In the genomic region with DNA sequence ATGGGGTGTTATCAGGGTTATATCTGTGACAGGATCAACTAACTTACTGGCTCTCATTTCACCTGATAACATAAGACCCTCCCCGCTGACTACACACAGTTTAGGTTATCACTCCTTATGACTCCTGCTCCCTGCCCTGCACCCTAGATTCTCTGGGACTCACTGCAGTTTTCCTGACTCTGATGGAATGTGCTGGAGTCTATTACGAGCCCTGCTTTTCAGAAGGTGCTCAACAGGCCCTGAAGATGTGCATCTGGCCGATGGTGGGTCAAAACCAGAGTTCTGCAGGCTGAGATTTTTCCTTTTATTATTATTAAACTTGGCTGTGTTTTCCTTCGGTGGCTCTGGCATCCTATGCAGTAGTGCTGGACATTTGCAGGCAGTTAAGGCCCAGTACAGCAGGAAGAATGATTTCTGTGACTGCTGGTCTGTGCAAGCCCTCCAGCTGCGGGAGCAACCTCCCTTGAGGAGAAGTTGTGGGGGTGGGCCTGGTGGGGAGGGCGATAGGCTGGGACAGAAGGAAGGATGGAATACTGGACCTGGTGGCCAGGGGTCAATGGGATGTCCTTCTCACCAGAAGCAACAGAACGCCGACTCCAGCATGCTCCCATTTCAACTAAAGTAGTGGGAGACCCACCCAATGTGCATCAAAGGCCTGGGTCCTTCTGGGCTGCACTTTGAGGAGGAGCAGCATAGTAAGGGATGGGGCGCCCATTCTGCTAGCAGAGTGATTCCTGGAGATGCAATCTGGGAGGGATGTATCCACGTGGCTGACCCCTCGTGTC, we compare ENCODE assay signal across 1 cellular context.
TF ChIP-seq lines count a peak whose summit lies in the region.

No MANE protein-coding gene starts in this region.

TF ChIP-seq in K562, 482 proteins besides CTCF, POLR2A, EP300 and RAD21:
- TF ChIP-seq ZFP30 (CRISPR knock-in tag; IDR thresholded peaks at IDR 0.05; ENCODE audit: borderline replicate concordance), result no peak
- TF ChIP-seq, protein P1, sequence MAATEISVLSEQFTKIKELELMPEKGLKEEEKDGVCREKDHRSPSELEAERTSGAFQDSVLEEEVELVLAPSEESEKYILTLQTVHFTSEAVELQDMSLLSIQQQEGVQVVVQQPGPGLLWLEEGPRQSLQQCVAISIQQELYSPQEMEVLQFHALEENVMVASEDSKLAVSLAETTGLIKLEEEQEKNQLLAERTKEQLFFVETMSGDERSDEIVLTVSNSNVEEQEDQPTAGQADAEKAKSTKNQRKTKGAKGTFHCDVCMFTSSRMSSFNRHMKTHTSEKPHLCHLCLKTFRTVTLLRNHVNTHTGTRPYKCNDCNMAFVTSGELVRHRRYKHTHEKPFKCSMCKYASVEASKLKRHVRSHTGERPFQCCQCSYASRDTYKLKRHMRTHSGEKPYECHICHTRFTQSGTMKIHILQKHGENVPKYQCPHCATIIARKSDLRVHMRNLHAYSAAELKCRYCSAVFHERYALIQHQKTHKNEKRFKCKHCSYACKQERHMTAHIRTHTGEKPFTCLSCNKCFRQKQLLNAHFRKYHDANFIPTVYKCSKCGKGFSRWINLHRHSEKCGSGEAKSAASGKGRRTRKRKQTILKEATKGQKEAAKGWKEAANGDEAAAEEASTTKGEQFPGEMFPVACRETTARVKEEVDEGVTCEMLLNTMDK (IDR thresholded peaks at IDR 0.05; ENCODE audit: borderline replicate concordance, insufficient read depth, low read depth, low read length, poor library complexity, severe bottlenecking), result no peak
- TF ChIP-seq MTA3 (IDR thresholded peaks at IDR 0.05; ENCODE audit: borderline replicate concordance), result no peak
